10 cellular contexts compared by ENCODE assay signal in the genomic region with DNA sequence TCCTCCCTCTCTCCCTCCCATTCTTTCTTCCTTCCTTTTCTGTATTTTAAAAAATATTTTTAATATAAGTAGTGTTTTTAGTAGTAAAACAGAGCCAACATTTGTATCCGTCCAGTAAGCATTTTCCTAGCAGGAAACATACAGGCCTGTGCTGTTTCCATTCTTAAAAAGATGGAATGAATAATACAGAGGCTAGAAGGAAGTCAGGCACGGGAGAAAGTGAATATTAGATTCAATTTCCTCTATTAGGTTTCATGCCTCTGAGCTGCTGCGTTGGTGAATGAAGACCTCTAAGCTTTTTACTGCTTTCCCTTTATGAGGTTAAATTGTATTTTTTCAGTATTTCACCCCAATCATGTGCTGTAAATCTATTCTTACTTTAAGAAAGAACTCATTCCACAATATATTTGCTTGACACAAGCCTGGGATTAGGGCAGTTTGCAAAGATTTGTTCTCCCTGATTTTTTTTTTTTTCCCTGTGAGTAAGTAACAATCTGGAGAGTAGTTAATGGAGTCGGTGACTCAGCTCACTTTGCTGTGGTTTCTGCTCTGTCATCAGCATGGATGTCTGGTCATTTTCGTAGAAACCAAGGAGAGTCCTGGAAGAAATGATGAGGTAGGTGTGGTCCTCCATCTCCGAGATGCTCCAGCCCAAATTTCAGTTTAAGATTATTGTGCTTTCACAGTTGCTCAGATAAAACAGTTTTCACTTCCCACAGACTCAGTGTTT.
DNase-seq lines count a peak whose midpoint lies in the region; ATAC-seq and TF ChIP-seq lines count a peak whose summit lies in the region.
"Had no signal": no experiment of that assay in that cellular context is flagged by ENCODE, and none has a peak within 500 bp of the region (broad histone marks: within the 10 kb centered on the region; RNA-seq: fewer than 3 reads in every experiment).

No MANE protein-coding gene starts in this region.

- intact Hi-C loops in prostate gland (cut with DNase I), result loop anchor here (2.0 kb wide), 1 partner anchor 532 kb away; no protein-coding TSS in a partner anchor

- WGBS in prostate gland, result 18% methylated on average over 6 of the region's 6 CpGs

- no peaks in the 10 kb centered on the region for H3K4me1 ChIP-seq in prostate gland (replicated peaks)

- TF ChIP-seq POLR2A in prostate gland (IDR thresholded peaks at IDR 0.05), result no peak

- peak; percentile 98 for DNase-seq in EH (ENCODE audit: low read depth)
- peak; percentile 86 for DNase-seq in RKO (ENCODE audit: low spot score)
- peak; percentile 95 for DNase-seq in fibroblast of mammary gland (ENCODE audit: low read depth)
- DNase-seq in prostate gland (ENCODE audit: low spot score), result no peak
- DNase-seq in activated CD4-positive, CD25-positive, alpha-beta regulatory T cell treated with anti-CD3 and anti-CD28 coated beads, Interleukin-2, amount 50 U/mL, for 72 hours, result no peak
- no peak for DNase-seq in cerebellar nuclear complex (lab: John Stamatoyannopoulos, UW)
- no peak for DNase-seq in NCI-H446 treated with DMSO at 0.1 percent for 48 hours (lab: John Stamatoyannopoulos, UW)
- DNase-seq: NCI-H2081 had no signal

- peak overlapping the region; percentile 48 to 50 for H3K27ac ChIP-seq in prostate gland

- H3K4me3 ChIP-seq in fibroblast of mammary gland (ENCODE audit: control insufficient read depth, low read depth, low read length) (no peak overlapping the region), prostate gland (no peak overlapping the region)

- H3K36me3 ChIP-seq in prostate gland, result no peaks in the 10 kb centered on the region

- ATAC-seq in HG02981 (IDR thresholded peaks at IDR 0.05; ENCODE audit: unreplicated experiment), result no peak
- ATAC-seq: activated naive CD4-positive, alpha-beta T cell treated with anti-CD3 and anti-CD28 coated beads, Interleukin-2, amount 50 U/mL, for 72 hours had no signal

- TF ChIP-seq CTCF in fibroblast of mammary gland (conservative IDR thresholded peaks at IDR 0.05; ENCODE audit: control insufficient read depth, insufficient read depth, low read depth, low read length) (no peak), prostate gland (IDR thresholded peaks at IDR 0.05) (no peak)

- no peaks in the 10 kb centered on the region for H3K9me3 ChIP-seq in prostate gland

- no peaks in the 10 kb centered on the region for H3K27me3 ChIP-seq in prostate gland (replicated peaks; ENCODE audit: insufficient read depth)

Comparison
In these comparisons a context has a peak if more than half of its experiments do, and no peak if none do; other contexts are left out.
1. DNase-seq: peak in EH (single experiment), RKO (single experiment) and fibroblast of mammary gland (single experiment); none in prostate gland (single experiment), activated CD4-positive, CD25-positive, alpha-beta regulatory T cell treated with anti-CD3 and anti-CD28 coated beads, Interleukin-2, amount 50 U/mL, for 72 hours (single experiment), cerebellar nuclear complex (0 of 2) and NCI-H446 treated with DMSO at 0.1 percent for 48 hours (single experiment).